In the genomic region with DNA sequence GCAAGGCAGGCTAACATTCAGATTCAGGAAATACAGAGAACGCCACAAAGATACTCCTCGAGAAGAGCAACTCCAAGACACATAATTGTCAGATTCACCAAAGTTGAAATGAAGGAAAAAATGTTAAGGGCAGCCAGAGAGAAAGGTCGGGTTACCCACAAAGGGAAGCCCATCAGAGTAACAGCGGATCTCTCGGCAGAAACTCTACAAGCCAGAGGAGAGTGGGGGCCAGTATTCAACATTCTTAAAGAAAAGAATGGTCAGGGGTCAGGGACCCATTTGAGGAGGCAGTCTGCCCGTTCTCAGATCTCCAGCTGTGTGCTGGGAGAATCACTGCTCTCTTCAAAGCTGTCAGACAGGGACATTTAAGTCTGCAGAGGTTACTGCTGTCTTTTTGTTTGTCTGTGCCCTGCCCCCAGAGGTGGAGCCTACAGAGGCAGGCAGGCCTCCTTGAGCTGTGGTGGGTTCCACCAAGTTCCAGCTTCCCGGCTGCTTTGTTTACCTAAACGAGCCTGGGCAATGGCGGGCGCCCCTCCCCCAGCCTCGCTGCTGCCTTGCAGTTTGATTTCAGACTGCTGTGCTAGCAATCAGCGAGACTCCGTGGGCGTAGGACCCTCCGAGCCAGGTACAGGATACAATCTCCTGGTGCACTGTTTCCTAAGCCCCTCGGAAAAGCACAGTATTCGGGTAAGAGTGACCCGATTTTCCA, we compare ENCODE assay signal across 7 cellular contexts.
DNase-seq lines count a peak whose midpoint lies in the region; TF ChIP-seq lines count a peak whose summit lies in the region.
"Not testable (repeated sequence)": the region's sequence is repeated elsewhere in the genome, so short reads cannot be mapped to it uniquely, and the experiment has no call there.

No MANE protein-coding gene starts in this region.

- not testable (repeated sequence) for H3K27ac ChIP-seq in HUES48 (ENCODE audit: low read depth, low read length); PC-9

- H3K36me3 Mint-ChIP-seq in Caco-2 (ENCODE audit: insufficient read depth, unreplicated experiment); nephron (ENCODE audit: low read depth): not testable (repeated sequence)
- peaks cover 10% of the 10 kb centered on the region for H3K36me3 Mint-ChIP-seq in brain

- H3K36me3 ChIP-seq in Caco-2 (ENCODE audit: control insufficient read depth, insufficient read depth, low read length); HUES48 (ENCODE audit: control insufficient read depth, insufficient read depth, low read length); PC-9 (ENCODE audit: low read depth): not testable (repeated sequence)

- not testable (repeated sequence) for H3K27me3 ChIP-seq in Caco-2 (replicated peaks; ENCODE audit: control insufficient read depth, insufficient read depth, low read length); HUES48 (ENCODE audit: control insufficient read depth, insufficient read depth, low read length); PC-9 (ENCODE audit: insufficient read depth, low read depth)

- not testable (repeated sequence) for H4K20me1 ChIP-seq in PC-9 (ENCODE audit: insufficient read depth)

- CTCF ChIA-PET in Caco-2 (lab: Charles Lee); PC-9 (lab: Charles Lee): not testable (repeated sequence)

- H3K4me2 ChIP-seq in PC-9: peak overlapping the region; percentile 62

- H2AFZ ChIP-seq in PC-9: peak overlapping the region; percentile 62; the same call in 1 of the 2 replicates

- TF ChIP-seq CTCF in Caco-2 (IDR thresholded peaks at IDR 0.05; ENCODE audit: insufficient read depth in 1 of 2, low read depth in 1 of 2, low read length in 1 of 2, severe bottlenecking in 1 of 2, unreplicated experiment in 1 of 2); PC-9 (conservative IDR thresholded peaks at IDR 0.05); brain (conservative IDR thresholded peaks at IDR 0.05); nephron (IDR thresholded peaks at IDR 0.05; ENCODE audit: unreplicated experiment in 3 of 3): not testable (repeated sequence)

- POLR2A ChIA-PET in Caco-2 (lab: Charles Lee); PC-9 (lab: Charles Lee; ENCODE audit: unreplicated experiment): not testable (repeated sequence)

- H3K9me3 ChIP-seq in Caco-2; HUES48 (ENCODE audit: control insufficient read depth, insufficient read depth, low read length); PC-9 (ENCODE audit: insufficient read depth, low read depth): not testable (repeated sequence)

- not testable (repeated sequence) for H3K4me1 Mint-ChIP-seq in Caco-2 (ENCODE audit: low read depth, unreplicated experiment); nephron
- peaks cover 29% of the 10 kb centered on the region for H3K4me1 Mint-ChIP-seq in brain

- BruUV-seq in Caco-2 (replicated peaks; lab: Mats Ljungman, UMichigan); PC-9 (replicated peaks; lab: Mats Ljungman, UMichigan): not testable (repeated sequence)

- not testable (repeated sequence) for H3K27ac Mint-ChIP-seq in Caco-2 (ENCODE audit: unreplicated experiment)
- peak overlapping the region in 2 of 5 experiments; percentile 93 to 97 for H3K27ac Mint-ChIP-seq in brain
- peak overlapping the region in 1 of 3 experiments; percentile 37 for H3K27ac Mint-ChIP-seq in nephron

- not testable (repeated sequence) for H3K9me2 ChIP-seq in PC-9 (ENCODE audit: insufficient read depth)

- not testable (repeated sequence) for H3F3A ChIP-seq in PC-9 (ENCODE audit: insufficient read depth, low read depth)

- H3K4me1 ChIP-seq in Caco-2; HUES48 (ENCODE audit: control insufficient read depth, insufficient read depth, low read length); PC-9 (replicated peaks; ENCODE audit: insufficient read depth): not testable (repeated sequence)

- H3K9me3 Mint-ChIP-seq in Caco-2 (ENCODE audit: unreplicated experiment); brain; nephron: not testable (repeated sequence)

- intact Hi-C loops in Caco-2 (cut with micrococcal nuclease; ENCODE audit: unreplicated experiment); PC-9 (cut with micrococcal nuclease; ENCODE audit: unreplicated experiment): not testable (repeated sequence)

- H3K9ac ChIP-seq in HUES48 (ENCODE audit: low read depth, low read length): peak overlapping the region; percentile 30; the same call in 1 of the 2 replicates

- not testable (repeated sequence) for H3K79me2 ChIP-seq in PC-9 (ENCODE audit: low read depth)

- not testable (repeated sequence) for DNase-seq in Caco-2, PC-9
- DNase-seq in NCI-H2171 (lab: John Stamatoyannopoulos, UW): peak; percentile 9

- H3K4me3 Mint-ChIP-seq in Caco-2 (ENCODE audit: unreplicated experiment): peak overlapping the region; percentile 72
- H3K4me3 Mint-ChIP-seq in brain: peak overlapping the region in 3 of 5 experiments; percentile 87 to 90 (median 89)
- H3K4me3 Mint-ChIP-seq in nephron: peak overlapping the region; percentile 76 to 88 (median 86)

- H3K27me3 Mint-ChIP-seq in Caco-2 (ENCODE audit: insufficient read depth, unreplicated experiment); brain; nephron (ENCODE audit: low read depth): not testable (repeated sequence)

- H3K4me3 ChIP-seq in Caco-2 (ENCODE audit: low read depth, low read length): peak overlapping the region; percentile 16; the same call in 1 of the 2 replicates
- H3K4me3 ChIP-seq in HUES48 (ENCODE audit: low read depth, low read length): peak overlapping the region; percentile 59
- peak overlapping the region; percentile 39; the same call in 1 of the 2 replicates for H3K4me3 ChIP-seq in PC-9
- H3K4me3 ChIP-seq in iPS-11a (ENCODE audit: low read depth, low read length): peak overlapping the region; percentile 30
